9 cellular contexts compared by ENCODE assay signal in genomic region chr18:77133051-77133919, GRCh38. TPM values are rescaled to one million over a fixed set of nuclear protein-coding genes. Genes with fewer than 3 reads are reported as not detected.
DNase-seq lines count a peak whose midpoint lies in the region; ATAC-seq and TF ChIP-seq lines count a peak whose summit lies in the region.
"Had no signal": no experiment of that assay in that cellular context is flagged by ENCODE, and none has a peak within 500 bp of the region (broad histone marks: within the 10 kb centered on the region; RNA-seq: fewer than 3 reads in every experiment).

No MANE protein-coding gene starts in this region.

- H3K36me3 Mint-ChIP-seq in stimulated activated naive CD8-positive, alpha-beta T cell treated with anti-CD3 and anti-CD28 coated beads, Interleukin-15, Interleukin-2, amounts not matched to agents 100 ng/mL and 50 ng/mL, for 24 hours (ENCODE audit: low read depth) = peaks cover 25% of the 10 kb centered on the region
- peaks cover 25% of the 10 kb centered on the region for H3K36me3 Mint-ChIP-seq in activated naive CD8-positive, alpha-beta T cell treated with anti-CD3 and anti-CD28 coated beads for 36 hours

- H3K27me3 ChIP-seq in iPS-20b (ENCODE audit: insufficient read depth, low read length) (peaks cover 67% of the 10 kb centered on the region), spleen (replicated peaks in 1 of 7) (peaks cover 0 to 41% (median 0%) of the 10 kb centered on the region in 7 donors)

- H3K4me3 ChIP-seq in iPS-20b (ENCODE audit: low read length) (peak overlapping the region; percentile 70), spleen (peak overlapping the region; percentile 66 to 97 (median 82))

- H3K9ac ChIP-seq in iPS-20b (ENCODE audit: low read depth, low read length) = peak overlapping the region; percentile 48; the same call in 1 of the 2 replicates

- no peaks in the 10 kb centered on the region for H3K9me3 Mint-ChIP-seq in stimulated activated naive CD8-positive, alpha-beta T cell treated with anti-CD3 and anti-CD28 coated beads, Interleukin-15, Interleukin-2, amounts not matched to agents 100 ng/mL and 50 ng/mL, for 24 hours
- H3K9me3 Mint-ChIP-seq in activated naive CD8-positive, alpha-beta T cell treated with anti-CD3 and anti-CD28 coated beads for 36 hours = no peaks in the 10 kb centered on the region
- H3K9me3 Mint-ChIP-seq: activated naive CD4-positive, alpha-beta T cell treated with anti-CD3 and anti-CD28 coated beads, Interleukin-2, amount 50 U/mL, for 72 hours had no signal

- no peaks in the 10 kb centered on the region for H3K27me3 Mint-ChIP-seq in stimulated activated naive CD8-positive, alpha-beta T cell treated with anti-CD3 and anti-CD28 coated beads, Interleukin-15, Interleukin-2, amounts not matched to agents 100 ng/mL and 50 ng/mL, for 24 hours
- no peaks in the 10 kb centered on the region for H3K27me3 Mint-ChIP-seq in activated naive CD8-positive, alpha-beta T cell treated with anti-CD3 and anti-CD28 coated beads for 36 hours

- H3K9me3 ChIP-seq in iPS-20b (ENCODE audit: insufficient read depth, low read depth, low read length) (no peaks in the 10 kb centered on the region), spleen (no peaks in the 10 kb centered on the region)

- no peak for TF ChIP-seq POLR2A in spleen (IDR thresholded peaks at IDR 0.05)

- TF ChIP-seq CTCF in spleen (IDR thresholded peaks at IDR 0.05 in 8 of 11, conservative IDR thresholded peaks at IDR 0.05 in 3 of 11) = no peak

- H3K27ac ChIP-seq in iPS-20b (ENCODE audit: low read length) (no peak overlapping the region), spleen (peak overlapping the region; percentile 92 to 97 (median 96))

- intact Hi-C loops in spleen (cut with DNase I; ENCODE audit: low total_unique reads) = no loop called here

- whole genome bisulfite sequencing in spleen, 5 donors = 35 to 47% (median 42%) methylated on average over 24 to 47 of the region's 47 CpGs

- peak overlapping the region; percentile 65 for H3K4me3 Mint-ChIP-seq in stimulated activated naive CD8-positive, alpha-beta T cell treated with anti-CD3 and anti-CD28 coated beads, Interleukin-15, Interleukin-2, amounts not matched to agents 100 ng/mL and 50 ng/mL, for 24 hours
- peak overlapping the region; percentile 52 for H3K4me3 Mint-ChIP-seq in activated naive CD8-positive, alpha-beta T cell treated with anti-CD3 and anti-CD28 coated beads for 36 hours

- no peak for DNase-seq in stimulated activated naive CD8-positive, alpha-beta T cell treated with anti-CD3 and anti-CD28 coated beads, Interleukin-15, Interleukin-2, amounts not matched to agents 100 U/mL and 50 U/mL, for 24 hours
- no peak for DNase-seq in activated naive CD8-positive, alpha-beta T cell treated with anti-CD3 and anti-CD28 coated beads for 36 hours
- DNase-seq in spleen = peak; percentile 90

- H3K36me3 ChIP-seq in iPS-20b (ENCODE audit: insufficient read depth, low read depth, low read length) = no peaks in the 10 kb centered on the region
- peaks cover 0 to 12% (median 0%) of the 10 kb centered on the region in 6 donors for H3K36me3 ChIP-seq in spleen

- ATAC-seq in stimulated activated naive CD8-positive, alpha-beta T cell treated with anti-CD3 and anti-CD28 coated beads, Interleukin-15, Interleukin-2, amounts not matched to agents 100 U/mL and 50 U/mL, for 24 hours = no peak
- ATAC-seq in HG03442 (IDR thresholded peaks at IDR 0.05; ENCODE audit: unreplicated experiment) = no peak
- ATAC-seq in HG03520 (IDR thresholded peaks at IDR 0.05; ENCODE audit: unreplicated experiment) = no peak
- no peak for ATAC-seq in HG02678 (IDR thresholded peaks at IDR 0.05; ENCODE audit: unreplicated experiment)

- peaks cover 48% of the 10 kb centered on the region for H3K4me1 Mint-ChIP-seq in stimulated activated naive CD8-positive, alpha-beta T cell treated with anti-CD3 and anti-CD28 coated beads, Interleukin-15, Interleukin-2, amounts not matched to agents 100 ng/mL and 50 ng/mL, for 24 hours (ENCODE audit: low read depth)
- H3K4me1 Mint-ChIP-seq in activated naive CD8-positive, alpha-beta T cell treated with anti-CD3 and anti-CD28 coated beads for 36 hours = peaks cover 36% of the 10 kb centered on the region

- H3K27ac Mint-ChIP-seq in stimulated activated naive CD8-positive, alpha-beta T cell treated with anti-CD3 and anti-CD28 coated beads, Interleukin-15, Interleukin-2, amounts not matched to agents 100 ng/mL and 50 ng/mL, for 24 hours = no peak overlapping the region
- H3K27ac Mint-ChIP-seq in activated naive CD8-positive, alpha-beta T cell treated with anti-CD3 and anti-CD28 coated beads for 36 hours = peak overlapping the region; percentile 48

- H3K4me1 ChIP-seq in iPS-20b (ENCODE audit: insufficient read depth, low read length) (no peaks in the 10 kb centered on the region), spleen (peaks cover 27 to 60% (median 43%) of the 10 kb centered on the region in 6 donors)

RNA-seq across cellular contexts. Expression of gene MBP, which starts 0.7 kb away (rescaled TPM):
- total RNA-seq in activated naive CD8-positive, alpha-beta T cell treated with anti-CD3 and anti-CD28 coated beads for 36 hours = 10 to 100 TPM; 41.2 to 45.9 TPM
- 10 to 100 TPM; 62.5 to 96.0 (median 79.4) TPM for total RNA-seq in spleen
- 10 to 100 TPM; 11.1 to 16.4 (median 11.2) TPM for polyA plus RNA-seq in spleen
